29 cellular contexts compared by ENCODE assay signal in genomic region chr3:172268896-172269295, GRCh38.
"Had no signal": no experiment of that assay in that cellular context is flagged by ENCODE, and none has a peak within 500 bp of the region (broad histone marks: within the 10 kb centered on the region; RNA-seq: fewer than 3 reads in every experiment).

No MANE protein-coding gene starts in this region.

- H3K36me3 ChIP-seq: ovary, prostate gland had no signal

- H3K27ac ChIP-seq: neutrophil, ovary, prostate gland, testis, transverse colon had no signal

- H3K4me3 Mint-ChIP-seq: activated CD4-positive, alpha-beta T cell treated with anti-CD3 and anti-CD28 coated beads for 36 hours; activated CD8-positive, alpha-beta memory T cell treated with anti-CD3 and anti-CD28 coated beads, Interleukin-2, amount 10 ng/mL, durations not matched to agents 7 days and 5 days; activated CD8-positive, alpha-beta T cell treated with anti-CD3 and anti-CD28 coated beads, Interleukin-2, amount 10 ng/mL, durations not matched to agents 7 days and 5 days; activated naive CD8-positive, alpha-beta T cell treated with anti-CD3 and anti-CD28 coated beads for 36 hours; activated T-cell treated with anti-CD3 and anti-CD28 coated beads, Interleukin-2, amount 50 U/mL, for 72 hours; effector memory CD8-positive, alpha-beta T cell; naive B cell; nephron progenitor cell; T-helper 2 cell treated with Interferon-gamma antibody and Interleukin-4, amounts not matched to agents 5 μg/mL and 100 μg/mL, for 36 hours had no signal

- H3K9me3 ChIP-seq: heart right ventricle, neutrophil, ovary, prostate gland, sigmoid colon, testis, transverse colon had no signal

- ATAC-seq: activated CD4-positive, alpha-beta T cell treated with anti-CD3 and anti-CD28 coated beads for 36 hours; activated CD8-positive, alpha-beta memory T cell treated with anti-CD3 and anti-CD28 coated beads, Interleukin-2, amount 10 ng/mL, durations not matched to agents 7 days and 5 days; activated CD8-positive, alpha-beta T cell treated with anti-CD3 and anti-CD28 coated beads, Interleukin-2, amount 10 ng/mL, durations not matched to agents 7 days and 5 days; activated T-cell treated with anti-CD3 and anti-CD28 coated beads, Interleukin-2, amount 50 U/mL, for 72 hours; effector memory CD8-positive, alpha-beta T cell; left ventricle myocardium superior had no signal

- H3K27me3 Mint-ChIP-seq: activated CD4-positive, alpha-beta T cell treated with anti-CD3 and anti-CD28 coated beads for 36 hours; activated CD8-positive, alpha-beta memory T cell treated with anti-CD3 and anti-CD28 coated beads, Interleukin-2, amount 10 ng/mL, durations not matched to agents 7 days and 5 days; activated naive CD8-positive, alpha-beta T cell treated with anti-CD3 and anti-CD28 coated beads for 36 hours; effector memory CD8-positive, alpha-beta T cell; naive B cell had no signal

- H3K4me3 ChIP-seq: heart right ventricle, ovary, prostate gland, sigmoid colon, testis, transverse colon had no signal

- DNase-seq: activated CD4-positive, alpha-beta T cell treated with anti-CD3 and anti-CD28 coated beads for 36 hours; activated CD4-positive, CD25-positive, alpha-beta regulatory T cell; activated CD8-positive, alpha-beta memory T cell treated with anti-CD3 and anti-CD28 coated beads, Interleukin-2, amount 10 ng/mL, durations not matched to agents 7 days and 5 days; activated CD8-positive, alpha-beta T cell treated with anti-CD3 and anti-CD28 coated beads, Interleukin-2, amount 10 ng/mL, durations not matched to agents 7 days and 5 days; activated naive CD4-positive, alpha-beta T cell; activated naive CD8-positive, alpha-beta T cell treated with anti-CD3 and anti-CD28 coated beads for 36 hours; activated T-cell treated with anti-CD3 and anti-CD28 coated beads, Interleukin-2, amount 50 U/mL, for 72 hours; amygdala; cerebellar nuclear complex; cortex of kidney; effector memory CD8-positive, alpha-beta T cell; erythroblast; foreskin melanocyte; heart right ventricle; left ventricle myocardium superior; naive B cell; nephron progenitor cell; ovary; retina; sigmoid colon; stimulated activated CD4-positive, alpha-beta T cell treated with anti-CD3 and anti-CD28 coated beads, Interleukin-15, amount 100 ng/mL, for 24 hours; stimulated activated CD4-positive, alpha-beta T cell treated with anti-CD3 and anti-CD28 coated beads, Interleukin-2, amount 100 ng/mL, for 24 hours; stimulated activated naive CD4-positive, alpha-beta T cell treated with Interleukin-2 at 50 U/mL for 16 hours; T-helper 1 cell; testis; transverse colon had no signal

- H3K4me1 Mint-ChIP-seq: activated CD4-positive, alpha-beta T cell treated with anti-CD3 and anti-CD28 coated beads for 36 hours; activated CD8-positive, alpha-beta memory T cell treated with anti-CD3 and anti-CD28 coated beads, Interleukin-2, amount 10 ng/mL, durations not matched to agents 7 days and 5 days; activated naive CD8-positive, alpha-beta T cell treated with anti-CD3 and anti-CD28 coated beads for 36 hours had no signal

- H3K9me3 Mint-ChIP-seq: activated naive CD8-positive, alpha-beta T cell treated with anti-CD3 and anti-CD28 coated beads for 36 hours; effector memory CD8-positive, alpha-beta T cell; nephron progenitor cell; T-helper 2 cell treated with Interferon-gamma antibody and Interleukin-4, amounts not matched to agents 5 μg/mL and 100 μg/mL, for 36 hours had no signal

- H3K4me1 ChIP-seq: prostate gland, testis had no signal

- H3K27ac Mint-ChIP-seq: activated CD4-positive, alpha-beta T cell treated with anti-CD3 and anti-CD28 coated beads for 36 hours; activated CD8-positive, alpha-beta memory T cell treated with anti-CD3 and anti-CD28 coated beads, Interleukin-2, amount 10 ng/mL, durations not matched to agents 7 days and 5 days; activated CD8-positive, alpha-beta T cell treated with anti-CD3 and anti-CD28 coated beads, Interleukin-2, amount 10 ng/mL, durations not matched to agents 7 days and 5 days; activated naive CD8-positive, alpha-beta T cell treated with anti-CD3 and anti-CD28 coated beads for 36 hours; effector memory CD8-positive, alpha-beta T cell; nephron progenitor cell; T-helper 2 cell treated with Interferon-gamma antibody and Interleukin-4, amounts not matched to agents 5 μg/mL and 100 μg/mL, for 36 hours had no signal

- H3K27me3 ChIP-seq: heart right ventricle, neutrophil, ovary, sigmoid colon, testis, transverse colon had no signal
